Comparison of ENCODE assay signal across 8 cellular contexts in the genomic region with DNA sequence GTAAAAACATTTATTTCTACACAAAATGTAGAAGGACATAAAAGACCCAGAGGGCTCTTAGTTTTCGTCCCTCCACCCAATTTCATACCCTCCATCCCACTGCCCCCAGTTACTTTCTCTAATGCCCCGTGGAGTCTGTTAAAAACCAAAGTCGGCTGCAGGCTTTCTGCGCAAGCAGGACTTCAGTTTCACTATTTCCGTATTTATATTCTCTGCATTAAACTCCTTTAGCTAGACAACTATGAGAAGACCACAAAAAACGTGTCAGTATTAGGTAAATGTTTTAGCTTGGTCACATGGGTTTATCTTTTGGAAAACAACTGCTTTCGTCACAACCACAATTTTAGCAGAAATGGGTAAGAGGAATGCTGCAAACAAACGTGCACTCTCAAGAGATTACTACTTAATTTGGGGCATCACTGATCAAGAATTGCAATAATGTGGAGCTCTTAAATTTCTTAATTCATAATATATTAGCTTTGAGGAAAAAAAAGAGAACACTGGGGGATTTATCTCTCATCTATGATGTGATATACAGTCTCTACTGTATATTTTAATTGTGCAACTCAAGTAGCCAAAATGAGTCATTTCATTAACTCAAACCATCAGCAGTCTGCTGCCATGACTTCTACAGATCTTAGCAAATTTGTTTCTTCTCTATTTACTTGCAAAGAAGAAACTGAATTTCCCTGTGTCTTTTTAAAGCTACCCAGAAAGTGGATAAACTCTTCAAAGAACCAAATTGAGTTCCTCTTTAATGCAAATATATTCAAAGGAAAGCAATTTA. TPM values are rescaled to one million over a fixed set of nuclear protein-coding genes. Genes with fewer than 3 reads are reported as not detected.
A peak's percentile ranks its signal among the peaks of the same experiment; 100 is the strongest.
DNase-seq lines count a peak whose midpoint lies in the region; ATAC-seq, FAIRE-seq and TF ChIP-seq lines count a peak whose summit lies in the region.

No MANE protein-coding gene starts in this region.

- WGBS in A549 (ENCODE audit: missing lambda C conversion rate) = 27% methylated on average over 8 of the region's 8 CpGs
- no CpG with 5 or more reads among the region's 8 CpGs for WGBS in mesendoderm (ENCODE audit: extremely low coverage, insufficient coverage, low lambda C conversion rate)
- 0% methylated on average over 8 of the region's 8 CpGs for WGBS in aorta, 2 donors

- H3K56ac ChIP-seq in mesendoderm (ENCODE audit: low read length) = peak overlapping the region; percentile 82

- peak overlapping the region; percentile 42 for H3K18ac ChIP-seq in mesendoderm (ENCODE audit: low read length)

- H3K9me3 ChIP-seq in A549 (no peaks in the 10 kb centered on the region), Panc1 (ENCODE audit: control insufficient read depth, insufficient read depth, low read depth, low read length) (no peaks in the 10 kb centered on the region), aorta (ENCODE audit: control insufficient read depth, low read length) (no peaks in the 10 kb centered on the region)

- H4K8ac ChIP-seq in mesendoderm (ENCODE audit: low read depth, low read length) = peak overlapping the region; percentile 94

- ATAC-seq in A549 (peak in 1 of 2 experiments; percentile 7; a peak in 1 of 6 replicates), GM18505 (IDR thresholded peaks at IDR 0.05; ENCODE audit: unreplicated experiment) (peak; percentile 17), HG02943 (IDR thresholded peaks at IDR 0.05; ENCODE audit: low read depth, unreplicated experiment) (peak; percentile 17), Panc1 (no peak), aorta (ENCODE audit: low FRiP score) (peak; percentile 47)

- FAIRE-seq in A549 (lab: Jason Lieb, UNC) = no peak

- DNase-seq in A549 (ENCODE audit: low read depth in 1 of 2, low spot score in 1 of 2) (no peak), Panc1 (ENCODE audit: low read depth, low spot score) (no peak), cerebellum (ENCODE audit: low spot score) (peak; percentile 30), mesendoderm (no peak), aorta (no peak), NCI-H226 (no peak)

- H3K4me1 ChIP-seq in A549 = peaks cover 24% of the 10 kb centered on the region
- H3K4me1 ChIP-seq in Panc1 (ENCODE audit: control insufficient read depth, insufficient read depth, low read length) = peaks cover 18% of the 10 kb centered on the region
- peaks cover 2% of the 10 kb centered on the region for H3K4me1 ChIP-seq in mesendoderm (ENCODE audit: control insufficient read depth, low read depth, low read length)
- H3K4me1 ChIP-seq in aorta (ENCODE audit: control insufficient read depth in 1 of 2, insufficient read depth in 2 of 2, low read length in 2 of 2) = no peaks in the 10 kb centered on the region

- no peaks in the 10 kb centered on the region for H3K27me3 ChIP-seq in Panc1 (ENCODE audit: control insufficient read depth, insufficient read depth, low read length)
- H3K27me3 ChIP-seq in mesendoderm (ENCODE audit: insufficient read depth, low read length, poor library complexity) = no peaks in the 10 kb centered on the region
- no peaks in the 10 kb centered on the region for H3K27me3 ChIP-seq in aorta (ENCODE audit: control insufficient read depth in 1 of 2, insufficient read depth in 2 of 2, low read length in 1 of 2)

- no peak overlapping the region for H3K4ac ChIP-seq in mesendoderm (ENCODE audit: low read depth, low read length)

- H3K4me3 ChIP-seq in A549 (peak overlapping the region; percentile 82), Panc1 (ENCODE audit: low read depth in 2 of 2, low read length in 2 of 2) (peak overlapping the region; percentile 67 to 94), mesendoderm (ENCODE audit: low read length) (peak overlapping the region; percentile 64), aorta (ENCODE audit: low read length in 2 of 2) (peak overlapping the region; percentile 85 to 86)

- TF ChIP-seq RAD21 in A549 (conservative IDR thresholded peaks at IDR 0.05 in 1 of 2, IDR thresholded peaks at IDR 0.05 in 1 of 2) = no peak

- POLR2A ChIA-PET in A549 (lab: Yijun Ruan, JAX) (no interaction called here), Panc1 (lab: Charles Lee) (no interaction called here)

- H3K79me1 ChIP-seq in mesendoderm (ENCODE audit: low read length) = peaks cover 5% of the 10 kb centered on the region

- intact Hi-C loops in Panc1 (cut with micrococcal nuclease; ENCODE audit: unreplicated experiment) = no loop called here
- intact Hi-C loops in aorta (cut with DNase I) = no loop called here

- peak overlapping the region; percentile 99 for H4K5ac ChIP-seq in mesendoderm (ENCODE audit: low read length)

- TF ChIP-seq POLR2A in A549 (IDR thresholded peaks at IDR 0.05; ENCODE audit: low read length) (no peak), GM18505 (IDR thresholded peaks at IDR 0.05; ENCODE audit: borderline replicate concordance, extremely low read depth, insufficient read depth, insufficient read length) (no peak)

- H2BK5ac ChIP-seq in mesendoderm (ENCODE audit: low read length) = no peak overlapping the region

- peak overlapping the region; percentile 77 for H3K9ac ChIP-seq in mesendoderm (ENCODE audit: low read length)

- no peak for TF ChIP-seq CTCF in A549 (IDR thresholded peaks at IDR 0.05)
- no peak for TF ChIP-seq CTCF in Panc1 (IDR thresholded peaks at IDR 0.05)

- no TSS peak for BruUV-seq in Panc1 (replicated peaks; lab: Mats Ljungman, UMichigan)

- CTCF ChIA-PET in A549 (lab: Yijun Ruan, JAX) (interaction anchor here (0.8 to 1.4 kb wide), 2 partner anchors 11 to 15 kb away, joined by 3 to 5 read pairs; no protein-coding TSS in a partner anchor), Panc1 (lab: Charles Lee) (no interaction called here)

- H3K4me2 ChIP-seq in A549 (peak overlapping the region; percentile 93), mesendoderm (ENCODE audit: low read length) (peak overlapping the region; percentile 80)

- H2AK5ac ChIP-seq in mesendoderm (ENCODE audit: low read length) = no peak overlapping the region

- H3K23ac ChIP-seq in mesendoderm (ENCODE audit: low read length) = no peak overlapping the region

- in situ Hi-C loops in Panc1 (cut with HindIII; ENCODE audit: low pct_unique_long_range_greater_than_20kb, low sequenced_read_pairs) = no loop called here

- H3K36me3 ChIP-seq in Panc1 (ENCODE audit: control insufficient read depth, insufficient read depth, low read length) = no peaks in the 10 kb centered on the region
- H3K36me3 ChIP-seq in mesendoderm (ENCODE audit: control insufficient read depth, insufficient read depth, low read length) = no peaks in the 10 kb centered on the region
- no peaks in the 10 kb centered on the region for H3K36me3 ChIP-seq in aorta (ENCODE audit: control insufficient read depth in 1 of 2, insufficient read depth in 2 of 2, low read length in 1 of 2)

- H3K27ac ChIP-seq in A549 = peak overlapping the region; percentile 87 to 95
- H3K27ac ChIP-seq in Panc1 (ENCODE audit: low read length) = peak overlapping the region; percentile 94
- no peak overlapping the region for H3K27ac ChIP-seq in mesendoderm (ENCODE audit: low read depth, low read length)
- H3K27ac ChIP-seq in aorta (ENCODE audit: low read depth in 1 of 2, low read length in 2 of 2) = peak overlapping the region; percentile 7 to 51

- H3K79me2 ChIP-seq in mesendoderm (ENCODE audit: control insufficient read depth, insufficient read depth, low read length) = peaks cover 5% of the 10 kb centered on the region

- H2BK120ac ChIP-seq in mesendoderm (ENCODE audit: low read depth, low read length) = no peak overlapping the region

- no peak for TF ChIP-seq EP300 in A549 (IDR thresholded peaks at IDR 0.05)

- no peak overlapping the region for H2BK15ac ChIP-seq in mesendoderm (replicated peaks; ENCODE audit: low read depth)

TF ChIP-seq in A549, 52 proteins besides CTCF, POLR2A, EP300 and RAD21:
- TF ChIP-seq HOXB13 (CRISPR knock-in tag; IDR thresholded peaks at IDR 0.05; ENCODE audit: low read depth) (no peak), FOXS1 (CRISPR knock-in tag; IDR thresholded peaks at IDR 0.05) (no peak), KDM1A (IDR thresholded peaks at IDR 0.05; ENCODE audit: low read depth) (no peak), FOSL2 (IDR thresholded peaks at IDR 0.05) (no peak), FOSL2 (CRISPR knock-in tag; IDR thresholded peaks at IDR 0.05) (no peak), ZFP36 (IDR thresholded peaks at IDR 0.05; ENCODE audit: borderline replicate concordance, partially characterized antibody) (no peak), MAZ (IDR thresholded peaks at IDR 0.05; ENCODE audit: borderline replicate concordance, low read depth, low read length) (no peak), CHD2 (IDR thresholded peaks at IDR 0.05; ENCODE audit: low read length, partially characterized antibody) (no peak), ZC3H11A (IDR thresholded peaks at IDR 0.05) (no peak)
- TF ChIP-seq, protein P1, sequence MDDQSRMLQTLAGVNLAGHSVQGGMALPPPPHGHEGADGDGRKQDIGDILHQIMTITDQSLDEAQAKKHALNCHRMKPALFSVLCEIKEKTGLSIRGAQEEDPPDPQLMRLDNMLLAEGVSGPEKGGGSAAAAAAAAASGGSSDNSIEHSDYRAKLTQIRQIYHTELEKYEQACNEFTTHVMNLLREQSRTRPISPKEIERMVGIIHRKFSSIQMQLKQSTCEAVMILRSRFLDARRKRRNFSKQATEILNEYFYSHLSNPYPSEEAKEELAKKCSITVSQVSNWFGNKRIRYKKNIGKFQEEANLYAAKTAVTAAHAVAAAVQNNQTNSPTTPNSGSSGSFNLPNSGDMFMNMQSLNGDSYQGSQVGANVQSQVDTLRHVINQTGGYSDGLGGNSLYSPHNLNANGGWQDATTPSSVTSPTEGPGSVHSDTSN (IDR thresholded peaks at IDR 0.05) = no peak

RNA-seq across cellular contexts. Expression of a gene that starts 0.7 kb away (rescaled TPM):
- 9.0 and 11.9 TPM in 2 replicates for polyA plus RNA-seq in A549 (2011; rRNA removed)
- 7.8 and 8.7 TPM in 2 replicates for polyA plus RNA-seq in A549 (2012; cell fraction: cytosol; rRNA removed)
- polyA plus RNA-seq in A549 (2012; cell fraction: nucleus; rRNA removed) = 4.7 and 5.1 TPM in 2 replicates
- polyA plus RNA-seq in A549 (2017; fragmentation: RNase III; extraction: RNeasy Plus Mini Kit Qiagen cat#74134 plus additional on column Dnase treatment) = 9.1 to 9.9 TPM (median 9.5 TPM) in 3 replicates
- 7.8 and 10.3 TPM in 2 replicates for polyA minus RNA-seq in A549 (2011; rRNA and poly(A)+ RNA removed)
- 5.5 TPM for total RNA-seq in Panc1 (2021; ENCODE audit: unreplicated experiment)
- 4.3 TPM for polyA plus RNA-seq in Panc1 (2012; ENCODE audit: insufficient read length)
- 8.2 TPM for total RNA-seq in cerebellum
- 5.6 TPM for polyA plus RNA-seq in mesendoderm (2013, experiment 1 of 2)
- polyA plus RNA-seq in mesendoderm (2013, experiment 2 of 2) = 5.5 TPM
- 1 to 10 TPM; 6.1 TPM for total RNA-seq in aorta
- 1 to 10 TPM; 2.8 to 5.4 TPM for polyA plus RNA-seq in aorta
